In genomic region chr5:59008816-59009473, GRCh38 we compare ENCODE assay signal across 22 cellular contexts.
"Had no signal": no experiment of that assay in that cellular context is flagged by ENCODE, and none has a peak within 500 bp of the region (broad histone marks: within the 10 kb centered on the region; RNA-seq: fewer than 3 reads in every experiment).

No MANE protein-coding gene starts in this region.

- H3K27me3 Mint-ChIP-seq: activated CD4-positive, alpha-beta memory T cell treated with anti-CD3 and anti-CD28 coated beads, Interleukin-2, amount 10 ng/mL, durations not matched to agents 7 days and 5 days; activated naive CD8-positive, alpha-beta T cell; dendritic cell treated with granulocyte-macrophage colony-stimulating factor and Interleukin-4, amounts not matched to agents 40 ng/mL and 50 ng/mL, for 4 days; naive B cell; stimulated activated memory B cell treated with anti-CD40 and anti-IgM and Interleukin-4, amounts not matched to agents 10 μg/mL and 1 μg/mL and 100 μg/mL, for 72 hours had no signal

- H3K27me3 ChIP-seq: cardiac muscle cell, esophagus muscularis mucosa, gastroesophageal sphincter, heart left ventricle, ovary, upper lobe of left lung had no signal

- H3K4me3 ChIP-seq: cardiac muscle cell, esophagus muscularis mucosa, gastroesophageal sphincter, heart left ventricle, left ventricle myocardium inferior, mucosa of descending colon, ovary, psoas muscle, thoracic aorta, upper lobe of left lung had no signal

- H3K27ac ChIP-seq: cardiac muscle cell, esophagus muscularis mucosa, gastroesophageal sphincter, heart left ventricle, left ventricle myocardium inferior, ovary, thoracic aorta, upper lobe of left lung, VCaP had no signal

- H3K4me3 Mint-ChIP-seq: activated CD4-positive, alpha-beta memory T cell treated with anti-CD3 and anti-CD28 coated beads, Interleukin-2, amount 10 ng/mL, durations not matched to agents 7 days and 5 days; activated naive CD8-positive, alpha-beta T cell; dendritic cell treated with granulocyte-macrophage colony-stimulating factor and Interleukin-4, amounts not matched to agents 40 ng/mL and 50 ng/mL, for 4 days; naive B cell; stimulated activated memory B cell treated with anti-CD40 and anti-IgM and Interleukin-4, amounts not matched to agents 10 μg/mL and 1 μg/mL and 100 μg/mL, for 72 hours; T-helper 1 cell treated with Interleukin-12 subunit alpha and Interleukin-12 subunit beta and Interleukin-4 antibody, amounts not matched to agents 30 μg/mL and 1 μg/mL, for 36 hours had no signal

- H3K36me3 ChIP-seq: cardiac muscle cell, esophagus muscularis mucosa, gastroesophageal sphincter, heart left ventricle, left ventricle myocardium inferior, ovary, thoracic aorta, upper lobe of left lung had no signal

- H3K4me1 Mint-ChIP-seq: naive B cell; stimulated activated memory B cell treated with anti-CD40 and anti-IgM and Interleukin-4, amounts not matched to agents 10 μg/mL and 1 μg/mL and 100 μg/mL, for 72 hours had no signal

- H3K9me3 ChIP-seq: ovary, thoracic aorta had no signal

- H3K27ac Mint-ChIP-seq: activated CD4-positive, alpha-beta memory T cell treated with anti-CD3 and anti-CD28 coated beads, Interleukin-2, amount 10 ng/mL, durations not matched to agents 7 days and 5 days; activated naive CD8-positive, alpha-beta T cell; dendritic cell treated with granulocyte-macrophage colony-stimulating factor and Interleukin-4, amounts not matched to agents 40 ng/mL and 50 ng/mL, for 4 days; naive B cell; stimulated activated memory B cell treated with anti-CD40 and anti-IgM and Interleukin-4, amounts not matched to agents 10 μg/mL and 1 μg/mL and 100 μg/mL, for 72 hours; T-helper 1 cell treated with Interleukin-12 subunit alpha and Interleukin-12 subunit beta and Interleukin-4 antibody, amounts not matched to agents 30 μg/mL and 1 μg/mL, for 36 hours had no signal

- ATAC-seq: gastroesophageal sphincter; heart left ventricle; mucosa of descending colon; right cardiac atrium; stimulated activated memory B cell treated with anti-CD40 and anti-IgM and Interleukin-4, amounts not matched to agents 10 μg/mL and 1 μg/mL and 100 μg/mL, for 72 hours had no signal

- DNase-seq: activated CD4-positive, alpha-beta memory T cell treated with anti-CD3 and anti-CD28 coated beads, Interleukin-2, amount 10 ng/mL, durations not matched to agents 7 days and 5 days; activated CD4-positive, alpha-beta T cell treated with anti-CD3 and anti-CD28 coated beads for 1 hour; activated T-cell treated with anti-CD3 and anti-CD28 coated beads, Interleukin-2, amount 50 U/mL, for 48 hours; effector CD8-positive, alpha-beta T cell; heart left ventricle; kidney glomerular epithelial cell; left ventricle myocardium inferior; mucosa of descending colon; naive B cell; ovary; psoas muscle; right cardiac atrium; upper lobe of left lung had no signal
